8 cellular contexts compared by ENCODE assay signal in the genomic region with DNA sequence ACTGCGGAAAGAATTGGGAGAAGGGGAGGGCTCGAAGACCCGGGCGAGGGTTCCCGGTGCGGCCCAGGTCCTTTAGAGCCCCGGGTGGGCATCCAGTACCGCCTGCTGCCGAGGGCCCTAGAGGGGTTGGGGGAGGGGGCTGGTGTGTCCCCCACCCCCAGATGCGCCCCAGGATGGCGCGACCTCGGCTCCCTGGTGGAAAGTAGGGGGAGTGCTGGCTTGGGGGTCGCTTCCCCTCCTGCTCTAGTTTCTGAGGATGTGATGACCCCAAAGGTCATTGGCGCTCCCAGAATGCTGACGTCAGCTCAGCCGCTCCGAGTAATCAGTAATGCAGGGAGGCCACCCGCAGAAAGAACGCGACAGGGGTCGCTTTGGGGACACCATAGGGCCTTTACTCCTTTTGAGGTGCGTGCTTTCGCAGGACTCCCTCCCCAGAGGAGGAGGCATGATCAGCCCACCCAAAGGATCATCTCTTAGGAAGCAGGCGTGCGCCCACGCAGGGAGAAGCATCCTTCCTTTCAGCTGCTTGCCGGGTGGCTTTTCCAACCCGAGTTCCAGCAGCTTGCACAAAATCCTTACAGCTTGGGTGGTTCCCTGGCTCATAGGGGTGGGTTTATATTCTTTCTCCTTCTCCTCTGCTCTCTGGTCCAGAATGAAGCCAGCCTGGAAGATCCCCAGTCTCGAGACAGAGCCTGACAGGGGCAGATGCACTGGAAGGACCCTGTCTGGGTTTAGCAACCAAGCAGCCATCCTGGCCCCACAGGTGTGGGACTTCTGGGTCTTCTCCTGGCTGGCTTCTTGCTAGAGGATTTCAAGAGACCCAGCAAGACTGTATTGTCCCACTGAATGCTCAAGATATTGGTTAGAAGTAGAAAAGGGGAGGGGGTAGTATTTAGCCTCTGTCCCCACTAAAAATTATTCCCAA. TPM values are rescaled to one million over a fixed set of nuclear protein-coding genes. Genes with fewer than 3 reads are reported as not detected.
DNase-seq lines count a peak whose midpoint lies in the region; ATAC-seq, FAIRE-seq and TF ChIP-seq lines count a peak whose summit lies in the region.

No MANE protein-coding gene starts in this region.

- H3K18ac ChIP-seq in neuronal stem cell (ENCODE audit: low read length): peak overlapping the region; percentile 97

- peak overlapping the region; percentile 27 to 88 (median 82); a peak in 17 of 22 replicates for H3K9ac ChIP-seq in BLaER1 treated with 17β-estradiol and CSF1 and Interleukin-3, amounts not matched to agents 10 nM and 100 nM
- H3K9ac ChIP-seq in Loucy (ENCODE audit: low read depth, low read length, poor library complexity, severe bottlenecking): peak overlapping the region; percentile 67
- H3K9ac ChIP-seq in endodermal cell (ENCODE audit: extremely low read depth, low read length, poor library complexity, severe bottlenecking): no peak overlapping the region
- H3K9ac ChIP-seq in neuronal stem cell (ENCODE audit: low read depth, low read length, poor library complexity): no peak overlapping the region
- peak overlapping the region in 1 of 2 donors; percentile 40 for H3K9ac ChIP-seq in kidney (ENCODE audit: low read length in 2 of 2)

- no peaks in the 10 kb centered on the region for H3K36me3 Mint-ChIP-seq in endodermal cell (ENCODE audit: low read depth)

- H3K27ac ChIP-seq in BLaER1 treated with 17β-estradiol and CSF1 and Interleukin-3, amounts not matched to agents 10 nM and 100 nM: peak overlapping the region in 9 of 11 experiments; percentile 54 to 89 (median 82); a peak in 13 of 22 replicates
- H3K27ac ChIP-seq in endodermal cell (ENCODE audit: low read depth, low read length) (no peak overlapping the region), neuronal stem cell (replicated peaks; ENCODE audit: low read length) (no peak overlapping the region), kidney (ENCODE audit: low read depth in 2 of 2, low read length in 2 of 2) (no peak overlapping the region)

- no peak overlapping the region for H2BK120ac ChIP-seq in neuronal stem cell (ENCODE audit: low read depth, low read length)

- H3K4me1 Mint-ChIP-seq in endodermal cell: no peaks in the 10 kb centered on the region

- peak overlapping the region; percentile 77 for H3K4me3 Mint-ChIP-seq in endodermal cell

- H3K9me3 ChIP-seq in BLaER1 treated with 17β-estradiol and CSF1 and Interleukin-3, amounts not matched to agents 10 nM and 100 nM (replicated peaks in 1 of 11): no peaks in the 10 kb centered on the region
- H3K9me3 ChIP-seq in Loucy (ENCODE audit: insufficient read depth, low read depth, low read length) (no peaks in the 10 kb centered on the region), endodermal cell (ENCODE audit: control insufficient read depth, low read length) (no peaks in the 10 kb centered on the region), neuronal stem cell (replicated peaks in 1 of 2; ENCODE audit: control insufficient read depth in 2 of 2, insufficient read depth in 1 of 2, low read depth in 1 of 2, low read length in 2 of 2) (no peaks in the 10 kb centered on the region), kidney (ENCODE audit: control insufficient read depth in 1 of 2, low read length in 2 of 2) (no peaks in the 10 kb centered on the region)

- peak overlapping the region; percentile 68 to 85 (median 78); a peak in 18 of 20 replicates for H3K4me3 ChIP-seq in BLaER1 treated with 17β-estradiol and CSF1 and Interleukin-3, amounts not matched to agents 10 nM and 100 nM
- H3K4me3 ChIP-seq in Loucy (ENCODE audit: low read length, poor library complexity, severe bottlenecking) (peak overlapping the region; percentile 78), endodermal cell (ENCODE audit: low read length) (no peak overlapping the region), neuronal stem cell (ENCODE audit: low read length in 2 of 2) (peak overlapping the region in 1 of 2 donors; percentile 30), kidney (ENCODE audit: low read length in 2 of 2) (peak overlapping the region in 1 of 2 donors; percentile 43)

- no peak for TF ChIP-seq CTCF in Loucy (conservative IDR thresholded peaks at IDR 0.05; ENCODE audit: low read length)
- TF ChIP-seq CTCF in endodermal cell (conservative IDR thresholded peaks at IDR 0.05): no peak
- TF ChIP-seq CTCF in kidney (IDR thresholded peaks at IDR 0.05; ENCODE audit: borderline replicate concordance, extremely low read depth, insufficient read depth): no peak

- no peaks in the 10 kb centered on the region; a peak in 1 of 22 replicates for H3K27me3 ChIP-seq in BLaER1 treated with 17β-estradiol and CSF1 and Interleukin-3, amounts not matched to agents 10 nM and 100 nM
- peaks cover 12% of the 10 kb centered on the region for H3K27me3 ChIP-seq in Loucy (ENCODE audit: insufficient read depth, low read length, poor library complexity, severe bottlenecking)
- peaks cover 53% of the 10 kb centered on the region for H3K27me3 ChIP-seq in endodermal cell (ENCODE audit: control insufficient read depth, insufficient read depth, low read length, poor library complexity, severe bottlenecking)
- peaks cover 0 to 71% (median 19%) of the 10 kb centered on the region in 3 experiments for H3K27me3 ChIP-seq in neuronal stem cell (ENCODE audit: control insufficient read depth in 3 of 3, insufficient read depth in 3 of 3, low read depth in 1 of 3, low read length in 3 of 3)

- no peaks in the 10 kb centered on the region; the same call in 1 of the 2 replicates for H3K79me2 ChIP-seq in Loucy (ENCODE audit: insufficient read depth, low read length)

- ATAC-seq in HG03432 (IDR thresholded peaks at IDR 0.05; ENCODE audit: unreplicated experiment) (no peak), sciatic nerve (no peak)

- H4K91ac ChIP-seq in neuronal stem cell (ENCODE audit: low read depth, low read length, poor library complexity): no peak overlapping the region

- H3K9me3 Mint-ChIP-seq in endodermal cell: no peaks in the 10 kb centered on the region

- H4K20me1 ChIP-seq in BLaER1 treated with 17β-estradiol and CSF1 and Interleukin-3, amounts not matched to agents 10 nM and 100 nM: peaks cover 0 to 9% (median 0%) of the 10 kb centered on the region in 11 experiments; a peak in 4 of 22 replicates
- H4K20me1 ChIP-seq in Loucy (ENCODE audit: insufficient read depth, low read length, poor library complexity, severe bottlenecking): no peaks in the 10 kb centered on the region

- H4K8ac ChIP-seq in neuronal stem cell (ENCODE audit: low read depth, low read length): no peak overlapping the region

- peak overlapping the region; percentile 22 for H2AK5ac ChIP-seq in neuronal stem cell (ENCODE audit: low read depth, low read length)

- WGBS in endodermal cell (ENCODE audit: insufficient coverage in 1 of 2, insufficient read length in 1 of 2), 2 experiments: 17 to 25% methylated on average over 15 to 30 of the region's 30 CpGs
- WGBS in neuronal stem cell (ENCODE audit: extremely low coverage in 2 of 2, insufficient read length in 2 of 2, insufficient replicate concordance in 1 of 2), 2 donors: no CpG with 5 or more reads among the region's 30 CpGs

- no peak overlapping the region for H2BK5ac ChIP-seq in neuronal stem cell (ENCODE audit: low read length)

- no peak overlapping the region for H3K23ac ChIP-seq in neuronal stem cell (ENCODE audit: low read depth, low read length, poor library complexity)

- DNase-seq in endodermal cell (no peak), neuronal stem cell (ENCODE audit: low spot score) (no peak), Ammon's horn (ENCODE audit: low spot score) (no peak), sciatic nerve (ENCODE audit: low spot score) (no peak), kidney (no peak)

- H3K27me3 Mint-ChIP-seq in endodermal cell (ENCODE audit: insufficient read depth): peaks cover 60% of the 10 kb centered on the region

- no peaks in the 10 kb centered on the region for H3K79me1 ChIP-seq in neuronal stem cell (ENCODE audit: low read depth, low read length)

- H3K36me3 ChIP-seq in BLaER1 treated with 17β-estradiol and CSF1 and Interleukin-3, amounts not matched to agents 10 nM and 100 nM: no peaks in the 10 kb centered on the region
- no peaks in the 10 kb centered on the region for H3K36me3 ChIP-seq in Loucy (ENCODE audit: insufficient read depth, low read length)
- H3K36me3 ChIP-seq in endodermal cell (ENCODE audit: control insufficient read depth, insufficient read depth, low read length): no peaks in the 10 kb centered on the region
- H3K36me3 ChIP-seq in neuronal stem cell (replicated peaks in 1 of 2; ENCODE audit: control insufficient read depth in 2 of 2, insufficient read depth in 2 of 2, low read length in 2 of 2): no peaks in the 10 kb centered on the region
- H3K36me3 ChIP-seq in kidney (ENCODE audit: control insufficient read depth in 1 of 2, insufficient read depth in 2 of 2, low read length in 2 of 2): no peaks in the 10 kb centered on the region

- H3K4ac ChIP-seq in neuronal stem cell (ENCODE audit: low read length): no peak overlapping the region

- peak overlapping the region; percentile 5 for H2BK15ac ChIP-seq in neuronal stem cell (ENCODE audit: low read length)

- no peak overlapping the region for H2BK12ac ChIP-seq in neuronal stem cell (ENCODE audit: low read length)

- no peaks in the 10 kb centered on the region for H3K9me2 ChIP-seq in Loucy (replicated peaks; ENCODE audit: low read depth, low read length)

- H3F3A ChIP-seq in Loucy (ENCODE audit: low read depth): peaks cover 3% of the 10 kb centered on the region; the same call in 1 of the 2 replicates

- no peak overlapping the region for H3K14ac ChIP-seq in neuronal stem cell (ENCODE audit: low read length)

- no peak overlapping the region for H3K27ac Mint-ChIP-seq in endodermal cell

- peaks cover 13 to 25% (median 19%) of the 10 kb centered on the region in 10 experiments; a peak in 19 of 20 replicates for H3K4me1 ChIP-seq in BLaER1 treated with 17β-estradiol and CSF1 and Interleukin-3, amounts not matched to agents 10 nM and 100 nM
- H3K4me1 ChIP-seq in Loucy (ENCODE audit: insufficient read depth, low read length, poor library complexity, severe bottlenecking): peaks cover 27% of the 10 kb centered on the region
- H3K4me1 ChIP-seq in endodermal cell (ENCODE audit: control insufficient read depth, insufficient read depth, low read length): no peaks in the 10 kb centered on the region
- peaks cover 5 to 9% of the 10 kb centered on the region in 2 donors for H3K4me1 ChIP-seq in neuronal stem cell (ENCODE audit: control insufficient read depth in 2 of 2, insufficient read depth in 1 of 2, low read depth in 1 of 2, low read length in 2 of 2)
- H3K4me1 ChIP-seq in kidney (ENCODE audit: control insufficient read depth in 1 of 2, insufficient read depth in 1 of 2, low read depth in 1 of 2, low read length in 2 of 2): peaks cover 0 to 8% of the 10 kb centered on the region in 2 donors

- FAIRE-seq in kidney (lab: Jason Lieb, UNC): no peak

- 0 out of 2 replicates have a peak overlapping the region, but pooled peaks have one; percentile 93 for H2AFZ ChIP-seq in Loucy (ENCODE audit: low read length)
- H2AFZ ChIP-seq in neuronal stem cell (ENCODE audit: low read length): peak overlapping the region; percentile 99

- peak overlapping the region; percentile 70 to 100 (median 94) for H3K4me2 ChIP-seq in BLaER1 treated with 17β-estradiol and CSF1 and Interleukin-3, amounts not matched to agents 10 nM and 100 nM
- H3K4me2 ChIP-seq in Loucy (ENCODE audit: low read depth, low read length, poor library complexity, severe bottlenecking) (peak overlapping the region; percentile 94), neuronal stem cell (ENCODE audit: insufficient read depth, low read length, poor library complexity, severe bottlenecking) (peak overlapping the region; percentile 100)

- intact Hi-C loops in sciatic nerve (cut with DNase I) (no loop called here), kidney (cut with DNase I) (no loop called here)

RNA-seq across cellular contexts. Expression of a gene that starts 1.3 kb away (rescaled TPM):
- total RNA-seq in endodermal cell (10 to 100 TPM; 17.2 to 20.7 TPM), sciatic nerve (31.5 TPM), kidney (40.7 TPM)
- polyA plus RNA-seq in endodermal cell (2013, experiment 1 of 2): 13.3 TPM
- 15.2 TPM for polyA plus RNA-seq in endodermal cell (2013, experiment 2 of 2)
- 23.4 TPM for polyA plus RNA-seq in neuronal stem cell (2013, experiment 1 of 2)
- polyA plus RNA-seq in neuronal stem cell (2013, experiment 2 of 2): 21.8 TPM
- polyA plus RNA-seq in kidney (ENCODE audit: insufficient read depth, low read depth, low replicate concordance): 40.9 TPM

Comparison
In these comparisons a context has a peak if more than half of its experiments do, and no peak if none do; other contexts are left out.
1. H3K27ac ChIP-seq: peak in BLaER1 treated with 17β-estradiol and CSF1 and Interleukin-3, amounts not matched to agents 10 nM and 100 nM (9 of 11); none in endodermal cell (single experiment), neuronal stem cell (single experiment) and kidney (0 of 2).
2. H3K9ac ChIP-seq: peak in BLaER1 treated with 17β-estradiol and CSF1 and Interleukin-3, amounts not matched to agents 10 nM and 100 nM (11 of 11) and Loucy (single experiment); none in endodermal cell (single experiment) and neuronal stem cell (single experiment).
3. Peak in every context shown above with its lines, with median percentiles within 50 percentile points of each other: H3K4me2 ChIP-seq.